ENCODE assay signal across 1 cellular context in the genomic region with DNA sequence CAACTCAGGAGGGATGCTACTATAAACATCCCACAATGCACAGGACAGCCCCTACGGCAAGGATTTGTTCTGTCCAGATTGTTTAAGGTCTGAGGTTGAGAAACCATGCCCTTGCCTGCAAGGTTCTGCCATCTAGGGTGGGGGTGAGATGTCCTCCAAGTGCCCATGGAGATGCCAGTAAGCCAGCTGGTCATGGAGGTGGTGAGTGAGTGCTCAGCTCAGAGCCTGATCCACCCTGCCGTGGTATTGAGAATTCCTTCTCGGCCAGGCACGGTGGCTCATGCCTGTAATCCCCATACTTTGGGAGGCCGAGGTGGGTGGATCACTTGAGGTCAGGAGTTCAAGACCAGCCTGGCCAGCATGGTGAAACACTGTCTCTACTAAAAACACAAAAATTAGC.
TF ChIP-seq lines count a peak whose summit lies in the region.

No MANE protein-coding gene starts in this region.

TF ChIP-seq in HCT116, 20 proteins besides CTCF, POLR2A, EP300 and RAD21:
- TF ChIP-seq FOSL1 (IDR thresholded peaks at IDR 0.05; ENCODE audit: low read depth): no peak
- no peak for TF ChIP-seq EGR1 (IDR thresholded peaks at IDR 0.05; ENCODE audit: low read depth)
- no peak for TF ChIP-seq ELF1 (IDR thresholded peaks at IDR 0.05; ENCODE audit: borderline replicate concordance, low read depth)
- no peak for TF ChIP-seq JUND (IDR thresholded peaks at IDR 0.05)
- no peak for TF ChIP-seq ZFX (IDR thresholded peaks at IDR 0.05)
- TF ChIP-seq ZNF274 (IDR thresholded peaks at IDR 0.05; ENCODE audit: low read depth, low read length): no peak
- TF ChIP-seq, protein P1, sequence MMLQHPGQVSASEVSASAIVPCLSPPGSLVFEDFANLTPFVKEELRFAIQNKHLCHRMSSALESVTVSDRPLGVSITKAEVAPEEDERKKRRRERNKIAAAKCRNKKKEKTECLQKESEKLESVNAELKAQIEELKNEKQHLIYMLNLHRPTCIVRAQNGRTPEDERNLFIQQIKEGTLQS (IDR thresholded peaks at IDR 0.05): no peak
- no peak for TF ChIP-seq POLR2AphosphoS5 (IDR thresholded peaks at IDR 0.05; ENCODE audit: low read depth, low read length)
- TF ChIP-seq CBX3 (IDR thresholded peaks at IDR 0.05; ENCODE audit: low read depth): no peak
